In the genomic region with DNA sequence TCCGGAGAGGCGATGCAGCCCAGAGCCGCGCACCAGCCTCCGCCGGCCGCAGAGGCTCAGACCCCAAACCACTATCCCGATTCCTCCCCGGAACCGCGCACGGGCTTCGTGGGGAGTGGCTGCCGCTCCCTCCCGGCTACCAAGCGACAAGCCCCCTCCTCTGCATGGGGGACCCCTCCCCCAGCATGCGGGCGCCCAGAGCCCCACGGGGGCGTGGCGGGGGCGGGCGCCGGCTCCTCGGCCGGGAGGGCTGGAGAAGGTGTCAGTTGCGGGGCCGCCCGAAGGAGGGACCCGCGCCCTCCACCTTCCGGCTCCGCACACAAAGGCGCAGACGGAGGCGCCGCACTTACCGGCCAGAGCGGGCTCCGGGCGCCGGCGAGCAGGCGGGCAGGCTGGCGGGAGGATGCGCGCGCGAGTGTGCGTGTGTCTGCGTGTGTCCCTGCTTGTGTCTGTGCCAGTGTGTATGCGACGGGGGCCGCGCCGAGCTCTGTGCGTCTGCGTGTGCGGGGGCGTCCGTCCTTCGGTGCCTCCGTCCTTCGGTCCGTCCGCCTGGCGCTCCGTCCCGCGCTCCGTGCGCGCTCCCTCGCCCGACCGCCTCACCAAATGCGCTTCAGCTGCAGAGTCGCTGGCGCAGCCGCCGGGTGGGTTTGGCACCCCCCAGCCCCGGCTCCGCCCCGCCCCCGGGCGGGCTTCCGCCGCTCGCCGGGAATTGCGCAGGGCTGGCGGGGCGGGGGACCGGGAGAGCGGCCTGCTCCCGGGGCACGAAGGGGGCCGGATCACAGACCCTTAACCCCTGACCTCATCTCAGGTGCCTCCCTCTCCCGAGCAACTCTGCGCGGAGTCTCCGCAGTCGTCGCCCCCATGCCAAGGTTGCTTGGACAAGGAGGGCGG, we compare ENCODE assay signal across 1 cellular context.
TF ChIP-seq lines count a peak whose summit lies in the region.

Gene PTPN5, minus strand, starts transcription at position 624 of the 891 bp plus-strand sequence. CDS start 19,840 bp downstream, outside the sequence.

TF ChIP-seq in IMR-90, 13 proteins besides CTCF, POLR2A, EP300 and RAD21 (continued from another document):
- TF ChIP-seq MAFK (IDR thresholded peaks at IDR 0.05; ENCODE audit: low read depth, low read length) (no peak), BHLHE40 (IDR thresholded peaks at IDR 0.05; ENCODE audit: low read depth, low read length) (no peak), CHD1 (IDR thresholded peaks at IDR 0.05; ENCODE audit: low read depth, low read length) (no peak)
